Comparison of ENCODE assay signal across 22 cellular contexts in the genomic region with DNA sequence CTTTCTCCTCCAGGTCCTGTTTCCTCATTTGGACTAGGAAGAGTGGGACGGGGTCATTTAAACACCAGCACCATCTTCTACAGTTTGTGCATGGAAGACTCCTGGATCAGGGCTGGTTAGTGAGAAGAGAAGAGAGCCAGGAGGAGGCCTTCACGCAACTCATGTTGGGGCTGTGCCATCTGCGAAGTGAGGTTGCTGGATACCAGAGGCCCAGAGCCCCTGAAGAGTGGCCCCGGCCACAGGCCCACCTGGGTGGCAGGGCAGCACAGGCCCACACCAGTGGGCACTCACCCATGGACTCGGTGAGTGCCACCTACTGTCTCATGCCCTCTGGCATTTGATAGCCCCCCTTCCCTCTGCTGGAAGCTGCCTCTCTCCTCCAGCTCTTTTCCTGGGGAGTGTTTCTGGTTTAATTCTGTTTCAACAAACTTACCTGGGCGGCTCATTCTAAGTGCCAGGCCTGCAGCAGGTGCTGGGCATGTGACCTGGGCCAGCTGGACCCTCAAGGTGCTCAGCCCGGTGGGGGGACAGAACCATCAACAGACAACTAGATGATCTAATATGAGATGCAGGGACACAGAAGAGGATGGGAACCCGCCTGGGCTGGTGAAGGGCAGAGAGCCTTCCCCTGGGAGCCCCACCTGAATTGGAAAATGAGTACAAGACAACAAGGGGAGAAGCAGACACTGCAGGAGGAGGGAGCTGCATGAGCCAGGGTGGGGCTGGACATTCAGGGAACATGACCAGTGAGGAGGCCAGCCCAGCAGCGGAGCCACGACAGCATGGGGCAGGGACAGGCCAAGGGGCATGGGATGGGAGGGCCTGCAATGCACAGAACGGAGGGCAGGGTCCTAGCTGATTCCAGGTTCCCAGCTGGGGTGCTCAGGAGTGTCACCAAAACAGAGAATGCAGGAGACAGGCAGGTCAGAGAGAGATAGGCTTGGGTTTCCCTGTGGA.
"Had no signal": no experiment of that assay in that cellular context is flagged by ENCODE, and none has a peak within 500 bp of the region (broad histone marks: within the 10 kb centered on the region; RNA-seq: fewer than 3 reads in every experiment).

No MANE protein-coding gene starts in this region.

- ATAC-seq: activated CD8-positive, alpha-beta memory T cell treated with anti-CD3 and anti-CD28 coated beads, Interleukin-2, amount 10 ng/mL, durations not matched to agents 7 days and 5 days; activated CD8-positive, alpha-beta T cell treated with anti-CD3 and anti-CD28 coated beads, Interleukin-2, amount 10 ng/mL, durations not matched to agents 7 days and 5 days; activated naive CD4-positive, alpha-beta T cell treated with anti-CD3 and anti-CD28 coated beads, Interleukin-2, amount 50 U/mL, for 72 hours; gastrocnemius medialis had no signal

- DNase-seq: activated CD4-positive, alpha-beta T cell treated with anti-CD3 and anti-CD28 coated beads for 48 hours; activated CD4-positive, CD25-positive, alpha-beta regulatory T cell; activated CD8-positive, alpha-beta memory T cell treated with anti-CD3 and anti-CD28 coated beads, Interleukin-2, amount 10 ng/mL, durations not matched to agents 7 days and 5 days; activated CD8-positive, alpha-beta T cell treated with anti-CD3 and anti-CD28 coated beads, Interleukin-2, amount 10 ng/mL, durations not matched to agents 7 days and 5 days; activated naive CD4-positive, alpha-beta T cell; activated T-cell treated with anti-CD3 and anti-CD28 coated beads, Interleukin-2, amount 50 U/mL, for 48 hours; central memory CD4-positive, alpha-beta T cell; dermis blood vessel endothelial cell; effector CD8-positive, alpha-beta T cell; erythroblast; gastrocnemius medialis; glutamatergic neuron; left ventricle myocardium inferior; midbrain; naive thymus-derived CD4-positive, alpha-beta T cell; occipital lobe; right cardiac atrium; stimulated activated naive CD4-positive, alpha-beta T cell treated with Interleukin-2 at 50 U/mL for 16 hours had no signal

- H3K4me3 Mint-ChIP-seq: activated CD8-positive, alpha-beta memory T cell treated with anti-CD3 and anti-CD28 coated beads, Interleukin-2, amount 10 ng/mL, durations not matched to agents 7 days and 5 days; activated CD8-positive, alpha-beta T cell treated with anti-CD3 and anti-CD28 coated beads, Interleukin-2, amount 10 ng/mL, durations not matched to agents 7 days and 5 days had no signal

- H3K27ac ChIP-seq: breast epithelium, gastrocnemius medialis, left ventricle myocardium inferior, tibial nerve had no signal

- H3K4me3 ChIP-seq: tibial nerve had no signal

- H3K4me1 ChIP-seq: breast epithelium, left ventricle myocardium inferior had no signal

- H3K9me3 ChIP-seq: breast epithelium, gastrocnemius medialis, left ventricle myocardium inferior had no signal

- H3K27ac Mint-ChIP-seq: activated CD8-positive, alpha-beta memory T cell treated with anti-CD3 and anti-CD28 coated beads, Interleukin-2, amount 10 ng/mL, durations not matched to agents 7 days and 5 days; activated CD8-positive, alpha-beta T cell treated with anti-CD3 and anti-CD28 coated beads, Interleukin-2, amount 10 ng/mL, durations not matched to agents 7 days and 5 days; activated naive CD4-positive, alpha-beta T cell treated with anti-CD3 and anti-CD28 coated beads, Interleukin-2, amount 50 U/mL, for 72 hours; activated T-helper 2 cell treated with anti-CD3 and anti-CD28 coated beads, Interferon-gamma antibody, Interleukin-2, Interleukin-4, amounts not matched to agents 10 μg/mL and 5 μg/mL and 100 μg/mL, durations not matched to agents 14 hours and 24 hours and 36 hours had no signal

- H3K36me3 Mint-ChIP-seq: activated CD8-positive, alpha-beta memory T cell treated with anti-CD3 and anti-CD28 coated beads, Interleukin-2, amount 10 ng/mL, durations not matched to agents 7 days and 5 days; activated naive CD4-positive, alpha-beta T cell treated with anti-CD3 and anti-CD28 coated beads, Interleukin-2, amount 50 U/mL, for 72 hours had no signal

- H3K9me3 Mint-ChIP-seq: activated naive CD4-positive, alpha-beta T cell treated with anti-CD3 and anti-CD28 coated beads, Interleukin-2, amount 50 U/mL, for 72 hours; activated T-helper 2 cell treated with anti-CD3 and anti-CD28 coated beads, Interferon-gamma antibody, Interleukin-2, Interleukin-4, amounts not matched to agents 10 μg/mL and 5 μg/mL and 100 μg/mL, durations not matched to agents 14 hours and 24 hours and 36 hours had no signal

- H3K36me3 ChIP-seq: breast epithelium, gastrocnemius medialis, left ventricle myocardium inferior, tibial nerve had no signal

- H3K4me1 Mint-ChIP-seq: activated CD8-positive, alpha-beta memory T cell treated with anti-CD3 and anti-CD28 coated beads, Interleukin-2, amount 10 ng/mL, durations not matched to agents 7 days and 5 days had no signal
